In the genomic region with DNA sequence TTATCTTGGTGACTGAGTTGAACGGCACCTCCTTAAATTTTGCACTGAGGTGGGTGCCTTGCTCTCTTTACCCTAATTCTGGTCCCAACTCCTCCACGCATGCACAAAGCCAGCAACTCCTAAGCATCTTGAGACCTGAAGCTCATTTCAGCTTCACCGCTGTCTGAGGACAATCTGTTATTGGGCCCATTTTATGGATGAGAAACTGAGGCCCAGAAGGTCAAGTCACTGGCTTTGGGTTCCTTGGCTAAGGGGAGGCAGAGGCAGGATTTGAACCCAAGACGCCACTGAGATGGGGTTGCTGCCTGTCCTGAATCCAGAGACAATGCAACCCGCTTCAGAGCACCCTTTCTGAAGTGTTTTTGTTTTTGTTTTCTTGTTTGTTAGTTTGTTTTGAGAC, we compare ENCODE assay signal across 2 cellular contexts.
A peak's percentile ranks its signal among the peaks of the same experiment; 100 is the strongest.
TF ChIP-seq lines count a peak whose summit lies in the region.

No MANE protein-coding gene starts in this region.

TF ChIP-seq in HepG2, 621 proteins besides CTCF, POLR2A, EP300 and RAD21:
- TF ChIP-seq ZSCAN29 (CRISPR knock-in tag; conservative IDR thresholded peaks at IDR 0.05) (no peak), THYN1 (CRISPR knock-in tag; IDR thresholded peaks at IDR 0.05; ENCODE audit: borderline replicate concordance, low read depth) (no peak), GATAD2A (CRISPR knock-in tag; IDR thresholded peaks at IDR 0.05) (no peak), ZNF629 (CRISPR knock-in tag; conservative IDR thresholded peaks at IDR 0.05) (peak; percentile 73)

TF ChIP-seq in H1, 55 proteins besides CTCF, POLR2A, EP300 and RAD21:
- TF ChIP-seq, protein P1, sequence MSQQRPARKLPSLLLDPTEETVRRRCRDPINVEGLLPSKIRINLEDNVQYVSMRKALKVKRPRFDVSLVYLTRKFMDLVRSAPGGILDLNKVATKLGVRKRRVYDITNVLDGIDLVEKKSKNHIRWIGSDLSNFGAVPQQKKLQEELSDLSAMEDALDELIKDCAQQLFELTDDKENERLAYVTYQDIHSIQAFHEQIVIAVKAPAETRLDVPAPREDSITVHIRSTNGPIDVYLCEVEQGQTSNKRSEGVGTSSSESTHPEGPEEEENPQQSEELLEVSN (IDR thresholded peaks at IDR 0.05) = no peak
- peak; percentile 68; the same call in 1 of the 2 replicates for TF ChIP-seq KDM1A (IDR thresholded peaks at IDR 0.05; ENCODE audit: borderline replicate concordance, low read length)
TF ChIP-seq in H1: peak in this region for 1.
